Comparison of ENCODE assay signal across 8 cellular contexts in the genomic region with DNA sequence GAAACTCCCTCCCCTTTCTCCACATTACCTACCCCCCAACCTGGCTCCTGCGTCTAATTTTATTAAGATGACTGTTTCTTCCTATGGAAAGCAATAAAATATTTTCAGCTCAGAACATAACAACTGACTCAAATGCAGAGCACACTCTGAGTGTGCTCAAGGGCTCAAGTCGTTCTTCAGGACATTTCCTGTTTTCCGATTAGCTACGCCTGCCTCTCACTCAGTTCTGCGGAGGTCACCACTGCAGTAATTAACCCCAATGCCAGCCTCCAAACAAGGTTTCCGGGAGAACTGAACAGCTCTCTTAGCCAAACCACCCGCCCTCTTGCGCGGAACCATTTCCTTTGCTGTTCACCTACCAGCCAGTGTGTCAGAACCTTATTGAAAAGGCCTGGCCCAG. TPM values are rescaled to one million over a fixed set of nuclear protein-coding genes. Genes with fewer than 3 reads are reported as not detected.
DNase-seq lines count a peak whose midpoint lies in the region; ATAC-seq and TF ChIP-seq lines count a peak whose summit lies in the region.

No MANE protein-coding gene starts in this region.

- CTCF ChIA-PET in WTC11 (lab: Charles Lee), result interaction anchor here (4.5 kb wide), 1 partner anchor 20 kb away, joined by 22 read pairs; a partner anchor contains a TSS

- no peak overlapping the region for H3K4me3 Mint-ChIP-seq in WTC11

- H3K4me1 ChIP-seq in gastroesophageal sphincter (peaks cover 30 to 93% (median 62%) of the 10 kb centered on the region in 3 donors), subcutaneous abdominal adipose tissue (ENCODE audit: control insufficient read depth in 5 of 5, insufficient read depth in 5 of 5, low read length in 5 of 5) (peaks cover 13 to 79% (median 66%) of the 10 kb centered on the region in 5 donors)

- H3K27ac ChIP-seq in gastroesophageal sphincter, result peak overlapping the region; percentile 86 to 95 (median 90)
- peak overlapping the region; percentile 97 for H3K27ac ChIP-seq in subcutaneous abdominal adipose tissue (ENCODE audit: low read depth, low read length)

- no peaks in the 10 kb centered on the region for H3K27me3 ChIP-seq in gastroesophageal sphincter
- no peaks in the 10 kb centered on the region for H3K27me3 ChIP-seq in subcutaneous abdominal adipose tissue (ENCODE audit: control insufficient read depth in 5 of 5, insufficient read depth in 4 of 5, low read length in 5 of 5)

- H3K9ac ChIP-seq in subcutaneous abdominal adipose tissue (ENCODE audit: low read length in 5 of 5), result no peak overlapping the region

- H3K27ac Mint-ChIP-seq in WTC11, result peak overlapping the region; percentile 48; the same call in 1 of the 2 replicates

- TF ChIP-seq EP300 in gastroesophageal sphincter (IDR thresholded peaks at IDR 0.05), result no peak

- WGBS in gastroesophageal sphincter (ENCODE audit: low coverage in 1 of 2), 2 donors, result 31 to 46% methylated on average over 1 to 9 of the region's 9 CpGs

- ATAC-seq in WTC11, result no peak
- no peak for ATAC-seq in gastroesophageal sphincter
- no peak for ATAC-seq in HG03565 (IDR thresholded peaks at IDR 0.05; ENCODE audit: unreplicated experiment)
- no peak for ATAC-seq in GM18861 (IDR thresholded peaks at IDR 0.05; ENCODE audit: unreplicated experiment)

- peaks cover 6% of the 10 kb centered on the region; the same call in 1 of the 2 replicates for H3K9me3 Mint-ChIP-seq in WTC11

- H3K36me3 Mint-ChIP-seq in WTC11, result no peaks in the 10 kb centered on the region

- H3K4me1 Mint-ChIP-seq in WTC11, result peaks cover 15% of the 10 kb centered on the region

- TF ChIP-seq POLR2A in gastroesophageal sphincter (IDR thresholded peaks at IDR 0.05), result no peak

- H3K9me3 ChIP-seq in gastroesophageal sphincter (no peaks in the 10 kb centered on the region), subcutaneous abdominal adipose tissue (ENCODE audit: control insufficient read depth in 5 of 5, low read length in 5 of 5) (no peaks in the 10 kb centered on the region)

- POLR2A ChIA-PET in WTC11 (lab: Charles Lee), result interaction anchor here (0.7 kb wide), 1 partner anchor 66 kb away, joined by 3 read pairs; no protein-coding TSS in a partner anchor

- TF ChIP-seq CTCF in WTC11 (IDR thresholded peaks at IDR 0.05) (no peak), gastroesophageal sphincter (IDR thresholded peaks at IDR 0.05) (no peak)

- DNase-seq in activated CD4-positive, alpha-beta T cell treated with anti-CD3 and anti-CD28 coated beads for 48 hours, result peak; percentile 70
- DNase-seq in activated CD4-positive, alpha-beta T cell treated with anti-CD3 and anti-CD28 coated beads, Interleukin-2, amount 50 U/mL, for 4 hours, result no peak
- DNase-seq in WTC11 (ENCODE audit: low spot score) (no peak), medulla oblongata (ENCODE audit: extremely low spot score) (no peak)

- H3K36me3 ChIP-seq in gastroesophageal sphincter (peaks cover 0 to 3% of the 10 kb centered on the region in 2 donors), subcutaneous abdominal adipose tissue (ENCODE audit: control insufficient read depth in 5 of 5, insufficient read depth in 5 of 5, low read length in 5 of 5) (no peaks in the 10 kb centered on the region)

- H3K4me3 ChIP-seq in gastroesophageal sphincter (no peak overlapping the region), subcutaneous abdominal adipose tissue (ENCODE audit: low read depth in 1 of 5, low read length in 5 of 5) (no peak overlapping the region)

- no peaks in the 10 kb centered on the region for H3K27me3 Mint-ChIP-seq in WTC11 (ENCODE audit: low read depth)

TF ChIP-seq in WTC11, 78 proteins besides CTCF, POLR2A, EP300 and RAD21 (continues in another document):
- TF ChIP-seq, protein P1, sequence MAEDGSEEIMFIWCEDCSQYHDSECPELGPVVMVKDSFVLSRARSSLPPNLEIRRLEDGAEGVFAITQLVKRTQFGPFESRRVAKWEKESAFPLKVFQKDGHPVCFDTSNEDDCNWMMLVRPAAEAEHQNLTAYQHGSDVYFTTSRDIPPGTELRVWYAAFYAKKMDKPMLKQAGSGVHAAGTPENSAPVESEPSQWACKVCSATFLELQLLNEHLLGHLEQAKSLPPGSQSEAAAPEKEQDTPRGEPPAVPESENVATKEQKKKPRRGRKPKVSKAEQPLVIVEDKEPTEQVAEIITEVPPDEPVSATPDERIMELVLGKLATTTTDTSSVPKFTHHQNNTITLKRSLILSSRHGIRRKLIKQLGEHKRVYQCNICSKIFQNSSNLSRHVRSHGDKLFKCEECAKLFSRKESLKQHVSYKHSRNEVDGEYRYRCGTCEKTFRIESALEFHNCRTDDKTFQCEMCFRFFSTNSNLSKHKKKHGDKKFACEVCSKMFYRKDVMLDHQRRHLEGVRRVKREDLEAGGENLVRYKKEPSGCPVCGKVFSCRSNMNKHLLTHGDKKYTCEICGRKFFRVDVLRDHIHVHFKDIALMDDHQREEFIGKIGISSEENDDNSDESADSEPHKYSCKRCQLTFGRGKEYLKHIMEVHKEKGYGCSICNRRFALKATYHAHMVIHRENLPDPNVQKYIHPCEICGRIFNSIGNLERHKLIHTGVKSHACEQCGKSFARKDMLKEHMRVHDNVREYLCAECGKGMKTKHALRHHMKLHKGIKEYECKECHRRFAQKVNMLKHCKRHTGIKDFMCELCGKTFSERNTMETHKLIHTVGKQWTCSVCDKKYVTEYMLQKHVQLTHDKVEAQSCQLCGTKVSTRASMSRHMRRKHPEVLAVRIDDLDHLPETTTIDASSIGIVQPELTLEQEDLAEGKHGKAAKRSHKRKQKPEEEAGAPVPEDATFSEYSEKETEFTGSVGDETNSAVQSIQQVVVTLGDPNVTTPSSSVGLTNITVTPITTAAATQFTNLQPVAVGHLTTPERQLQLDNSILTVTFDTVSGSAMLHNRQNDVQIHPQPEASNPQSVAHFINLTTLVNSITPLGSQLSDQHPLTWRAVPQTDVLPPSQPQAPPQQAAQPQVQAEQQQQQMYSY (CRISPR knock-in tag; IDR thresholded peaks at IDR 0.05), result no peak
- TF ChIP-seq IRF2 (CRISPR knock-in tag; IDR thresholded peaks at IDR 0.05; ENCODE audit: borderline replicate concordance, low read depth) (no peak), EMX1 (CRISPR knock-in tag; IDR thresholded peaks at IDR 0.05) (no peak), CBFB (CRISPR knock-in tag; IDR thresholded peaks at IDR 0.05; ENCODE audit: low read depth) (no peak), ATF1 (CRISPR knock-in tag; IDR thresholded peaks at IDR 0.05) (no peak)
- TF ChIP-seq, protein P2, sequence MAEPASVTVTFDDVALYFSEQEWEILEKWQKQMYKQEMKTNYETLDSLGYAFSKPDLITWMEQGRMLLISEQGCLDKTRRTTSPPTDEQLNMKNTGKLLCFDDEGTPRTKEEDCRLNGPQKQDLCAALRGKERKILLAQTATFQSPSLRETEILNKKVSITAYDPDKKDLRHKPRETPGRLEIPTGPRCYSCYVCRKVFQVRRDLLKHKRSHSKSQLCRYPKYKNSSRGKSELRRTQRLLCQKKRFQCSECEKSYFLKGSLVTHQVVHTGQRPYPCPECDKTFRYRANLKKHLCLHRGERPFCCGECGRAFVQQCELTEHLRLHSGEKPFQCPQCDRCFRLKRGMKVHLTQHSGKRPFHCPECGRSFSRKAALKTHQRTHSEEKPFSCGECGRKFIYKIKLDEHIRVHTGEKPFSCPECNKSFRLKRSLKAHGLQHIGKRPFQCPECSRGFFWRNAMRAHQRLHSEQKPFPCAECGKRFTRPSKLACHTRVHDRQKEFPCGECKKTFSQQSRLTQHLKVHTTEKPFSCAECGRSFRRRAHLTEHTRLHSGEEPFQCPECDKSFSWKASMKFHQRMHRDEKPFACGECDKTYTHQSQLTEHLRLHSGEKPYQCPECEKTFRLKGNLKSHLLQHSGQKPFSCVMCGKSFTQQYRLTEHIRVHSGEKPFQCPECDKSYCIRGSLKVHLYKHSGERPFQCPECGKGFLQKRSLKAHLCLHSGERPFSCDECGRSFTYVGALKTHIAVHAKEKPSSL (CRISPR knock-in tag; conservative IDR thresholded peaks at IDR 0.05), result no peak
- TF ChIP-seq, protein P3, sequence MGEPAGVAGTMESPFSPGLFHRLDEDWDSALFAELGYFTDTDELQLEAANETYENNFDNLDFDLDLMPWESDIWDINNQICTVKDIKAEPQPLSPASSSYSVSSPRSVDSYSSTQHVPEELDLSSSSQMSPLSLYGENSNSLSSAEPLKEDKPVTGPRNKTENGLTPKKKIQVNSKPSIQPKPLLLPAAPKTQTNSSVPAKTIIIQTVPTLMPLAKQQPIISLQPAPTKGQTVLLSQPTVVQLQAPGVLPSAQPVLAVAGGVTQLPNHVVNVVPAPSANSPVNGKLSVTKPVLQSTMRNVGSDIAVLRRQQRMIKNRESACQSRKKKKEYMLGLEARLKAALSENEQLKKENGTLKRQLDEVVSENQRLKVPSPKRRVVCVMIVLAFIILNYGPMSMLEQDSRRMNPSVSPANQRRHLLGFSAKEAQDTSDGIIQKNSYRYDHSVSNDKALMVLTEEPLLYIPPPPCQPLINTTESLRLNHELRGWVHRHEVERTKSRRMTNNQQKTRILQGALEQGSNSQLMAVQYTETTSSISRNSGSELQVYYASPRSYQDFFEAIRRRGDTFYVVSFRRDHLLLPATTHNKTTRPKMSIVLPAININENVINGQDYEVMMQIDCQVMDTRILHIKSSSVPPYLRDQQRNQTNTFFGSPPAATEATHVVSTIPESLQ (CRISPR knock-in tag; IDR thresholded peaks at IDR 0.05), result no peak
- TF ChIP-seq, protein P4, sequence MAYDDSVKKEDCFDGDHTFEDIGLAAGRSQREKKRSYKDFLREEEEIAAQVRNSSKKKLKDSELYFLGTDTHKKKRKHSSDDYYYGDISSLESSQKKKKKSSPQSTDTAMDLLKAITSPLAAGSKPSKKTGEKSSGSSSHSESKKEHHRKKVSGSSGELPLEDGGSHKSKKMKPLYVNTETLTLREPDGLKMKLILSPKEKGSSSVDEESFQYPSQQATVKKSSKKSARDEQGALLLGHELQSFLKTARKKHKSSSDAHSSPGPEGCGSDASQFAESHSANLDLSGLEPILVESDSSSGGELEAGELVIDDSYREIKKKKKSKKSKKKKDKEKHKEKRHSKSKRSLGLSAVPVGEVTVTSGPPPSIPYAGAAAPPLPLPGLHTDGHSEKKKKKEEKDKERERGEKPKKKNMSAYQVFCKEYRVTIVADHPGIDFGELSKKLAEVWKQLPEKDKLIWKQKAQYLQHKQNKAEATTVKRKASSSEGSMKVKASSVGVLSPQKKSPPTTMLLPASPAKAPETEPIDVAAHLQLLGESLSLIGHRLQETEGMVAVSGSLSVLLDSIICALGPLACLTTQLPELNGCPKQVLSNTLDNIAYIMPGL (CRISPR knock-in tag; IDR thresholded peaks at IDR 0.05), result no peak

RNA-seq across cellular contexts. Expression of a gene that starts 19.3 kb away (rescaled TPM):
- 1.4 to 2.2 TPM (median 1.8 TPM) in 3 replicates for total RNA-seq in WTC11 (2021)
- total RNA-seq in gastroesophageal sphincter, result 100 to 1,000 TPM in 3 of 4 donors, 10 to 100 TPM in 1; 98.0 to 157 (median 126) TPM

RNA-seq across cellular contexts. Expression of a gene that starts 33.5 kb away (rescaled TPM):
- total RNA-seq in WTC11 (2021) (15.7 to 17.3 TPM (median 15.8 TPM) in 3 replicates), gastroesophageal sphincter (1 to 10 TPM in 1 of 4 donors, under 1 TPM in 2, not detected in 1; 0.13 to 3.6 (median 0.35) TPM)

Comparison
In these comparisons a context has a peak if more than half of its experiments do, and no peak if none do; other contexts are left out.
1. RNA of a gene that starts 19.3 kb away (total RNA-seq): 98.0 to 157 TPM in gastroesophageal sphincter; 1.4 to 2.2 TPM in WTC11; every median in the first group is over 10 times any median in the second.